Comparison of ENCODE assay signal across 27 cellular contexts in genomic region chr1:42848823-42849537, GRCh38. TPM values are rescaled to one million over a fixed set of nuclear protein-coding genes. Genes with fewer than 3 reads are reported as not detected.
DNase-seq lines count a peak whose midpoint lies in the region; ATAC-seq, FAIRE-seq and TF ChIP-seq lines count a peak whose summit lies in the region.
"Had no signal": no experiment of that assay in that cellular context is flagged by ENCODE, and none has a peak within 500 bp of the region (broad histone marks: within the 10 kb centered on the region; RNA-seq: fewer than 3 reads in every experiment).

No MANE protein-coding gene starts in this region.

- ATAC-seq in activated T-cell treated with anti-CD3 and anti-CD28 coated beads, Interleukin-2, amount 50 U/mL, for 4 hours, result no peak
- ATAC-seq in GM12878 (no peak), GM21390 (IDR thresholded peaks at IDR 0.05; ENCODE audit: unreplicated experiment) (no peak), GM19463 (IDR thresholded peaks at IDR 0.05; ENCODE audit: unreplicated experiment) (no peak)
- ATAC-seq: HCT116 had no signal

- H3K79me2 ChIP-seq in GM12878 (ENCODE audit: control insufficient read depth, insufficient read depth, low read length), result peaks cover 30% of the 10 kb centered on the region

- H3K4me3 Mint-ChIP-seq in activated T-cell treated with anti-CD3 and anti-CD28 coated beads, Interleukin-2, amount 50 U/mL, for 4 hours, result peak overlapping the region; percentile 25
- H3K4me3 Mint-ChIP-seq: activated CD4-positive, alpha-beta T cell treated with anti-CD3 and anti-CD28 coated beads, Interleukin-2, amount 10 ng/mL, durations not matched to agents 24 days and 14 days had no signal

- BruUV-seq in GM12878 (replicated peaks; lab: Mats Ljungman, UMichigan), result no TSS peak

- in situ Hi-C loops in GM12878 (cut with MboI), result no loop called here

- 0 out of 2 replicates have a peak overlapping the region, but pooled peaks have one; percentile 97 for H3K4me3 ChIP-seq in GM12878
- H3K4me3 ChIP-seq: cardiac muscle cell, SK-N-MC, suprapubic skin had no signal

- DNase-seq in activated T-cell treated with anti-CD3 and anti-CD28 coated beads, Interleukin-2, amount 50 U/mL, for 4 hours, result no peak
- no peak for DNase-seq in activated T-cell treated with anti-CD3 and anti-CD28 coated beads for 4 hours
- DNase-seq in EL, result peak; percentile 16
- no peak for DNase-seq in GM12878 (ENCODE audit: low read depth, low spot score)
- peak; percentile 30 for DNase-seq in putamen (ENCODE audit: low spot score)
- DNase-seq in NCI-H1417 treated with DMSO at 0.1 percent for 48 hours (lab: John Stamatoyannopoulos, UW), result no peak
- DNase-seq: activated CD4-positive, alpha-beta T cell treated with anti-CD3 and anti-CD28 coated beads, Interleukin-2, amount 10 ng/mL, durations not matched to agents 24 days and 14 days; activated naive CD4-positive, alpha-beta T cell treated with Interleukin-2 at 50 U/mL for 16 hours; BE2C; COR-L47; islet precursor cell; Kasumi-1; NCI-H1092 treated with DMSO at 0.1 percent for 48 hours; NCI-H2029 treated with DMSO at 0.1 percent for 48 hours; NCI-H345; NCI-H748 treated with DMSO at 0.1 percent for 48 hours; stimulated activated CD4-positive, alpha-beta T cell treated with anti-CD3 and anti-CD28 coated beads, Interleukin-1b, Interleukin-23, amount 100 ng/mL, for 48 hours; T-helper 9 cell; WERI-Rb-1 had no signal

- H4K20me1 ChIP-seq in GM12878 (ENCODE audit: control insufficient read depth, insufficient read depth), result no peaks in the 10 kb centered on the region

- H3K4me1 Mint-ChIP-seq in activated T-cell treated with anti-CD3 and anti-CD28 coated beads, Interleukin-2, amount 50 U/mL, for 4 hours (ENCODE audit: low read depth), result peaks cover 39% of the 10 kb centered on the region

- H3K27me3 Mint-ChIP-seq in activated T-cell treated with anti-CD3 and anti-CD28 coated beads, Interleukin-2, amount 50 U/mL, for 4 hours (ENCODE audit: low read depth), result no peaks in the 10 kb centered on the region
- H3K27me3 Mint-ChIP-seq: activated CD4-positive, alpha-beta T cell treated with anti-CD3 and anti-CD28 coated beads, Interleukin-2, amount 10 ng/mL, durations not matched to agents 24 days and 14 days; progenitor cell of endocrine pancreas had no signal

- intact Hi-C loops in GM12878 (cut with micrococcal nuclease; ENCODE audit: unreplicated experiment), result loop anchor here (5.0 kb wide), 1 partner anchor 82 kb away; the partner anchor contains the start of genes C1orf50 and P3H1

- H3K36me3 Mint-ChIP-seq in activated T-cell treated with anti-CD3 and anti-CD28 coated beads, Interleukin-2, amount 50 U/mL, for 4 hours (ENCODE audit: insufficient read depth), result peaks cover 25% of the 10 kb centered on the region

- SMC1A ChIA-PET in GM12878 (lab: Charles Lee; ENCODE audit: uncharacterized antibody, unreplicated experiment), result interaction anchor here (0.9 to 3.7 kb wide), 7 partner anchors 9 to 225 kb away, joined by 3 to 25 read pairs (median 3); no protein-coding TSS in a partner anchor

- TF ChIP-seq POLR2A in GM12878 (IDR thresholded peaks at IDR 0.05; ENCODE audit: low read depth, low read length), result no peak

- no peak for FAIRE-seq in GM12878 (lab: Jason Lieb, UNC)
- FAIRE-seq: GM12892 had no signal

- H3K36me3 ChIP-seq in GM12878 (ENCODE audit: control insufficient read depth in 2 of 2, insufficient read depth in 2 of 2, low read length in 1 of 2), result peaks cover 8 to 10% of the 10 kb centered on the region in 2 experiments; a peak in 3 of 4 replicates
- H3K36me3 ChIP-seq: BE2C had no signal

- 98% methylated on average over 2 of the region's 2 CpGs for WGBS in GM12878 (ENCODE audit: insufficient coverage, insufficient replicate concordance, low lambda C conversion rate, missing lambda C conversion rate)

- POLR2A ChIA-PET in GM12878 (lab: Charles Lee), result interaction anchor here (1.2 to 4.8 kb wide), 3 partner anchors 33 to 166 kb away, joined by 5 to 53 read pairs (median 5); partner anchors contain the start of genes C1orf50, P3H1 and YBX1

- no peaks in the 10 kb centered on the region; the same call in 1 of the 3 replicates for H3K9me3 ChIP-seq in GM12878 (replicated peaks; ENCODE audit: control insufficient read depth, insufficient read depth, low read length)
- H3K9me3 ChIP-seq: BE2C, suprapubic skin had no signal

- no peak for TF ChIP-seq RAD21 in GM12878 (IDR thresholded peaks at IDR 0.05; ENCODE audit: insufficient read depth, low read depth, low read length)

- H3K9me3 Mint-ChIP-seq in activated T-cell treated with anti-CD3 and anti-CD28 coated beads, Interleukin-2, amount 50 U/mL, for 4 hours, result no peaks in the 10 kb centered on the region
- H3K9me3 Mint-ChIP-seq: activated CD4-positive, alpha-beta T cell treated with anti-CD3 and anti-CD28 coated beads, Interleukin-2, amount 10 ng/mL, durations not matched to agents 24 days and 14 days had no signal

- TF ChIP-seq CTCF in GM12878 (IDR thresholded peaks at IDR 0.05 in 2 of 3, conservative IDR thresholded peaks at IDR 0.05 in 1 of 3; ENCODE audit: control insufficient read depth in 2 of 3, extremely low read depth in 1 of 3, insufficient read depth in 1 of 3, low read depth in 3 of 3, low read length in 3 of 3), result no peak

- no peaks in the 10 kb centered on the region for H3K27me3 ChIP-seq in GM12878 (replicated peaks in 1 of 2; ENCODE audit: control insufficient read depth in 2 of 2, insufficient read depth in 2 of 2, low read length in 1 of 2)
- H3K27me3 ChIP-seq: BE2C, cardiac muscle cell, suprapubic skin had no signal

- no peak overlapping the region for H3K4me2 ChIP-seq in GM12878 (ENCODE audit: control insufficient read depth, insufficient read depth)

- CTCF ChIA-PET in GM12878 (lab: Yijun Ruan, JAX), result interaction anchor here (0.6 to 1.5 kb wide), 4 partner anchors 13 to 1936 kb away, joined by 3 to 5 read pairs (median 4); no protein-coding TSS in a partner anchor

- TF ChIP-seq EP300 in GM12878 (IDR thresholded peaks at IDR 0.05; ENCODE audit: borderline replicate concordance in 1 of 2, control insufficient read depth in 1 of 2, low read depth in 2 of 2, low read length in 2 of 2), result no peak

- H3K27ac ChIP-seq in GM12878 (ENCODE audit: control insufficient read depth, insufficient read depth), result no peak overlapping the region
- H3K27ac ChIP-seq: cardiac muscle cell, SK-N-MC, suprapubic skin, WERI-Rb-1 had no signal

- no peak overlapping the region for H3K9ac ChIP-seq in GM12878 (ENCODE audit: control insufficient read depth, insufficient read depth, low read length)

- peaks cover 6% of the 10 kb centered on the region; the same call in 1 of the 2 replicates for H3K4me1 ChIP-seq in GM12878 (ENCODE audit: control insufficient read depth, insufficient read depth, low read length)
- H3K4me1 ChIP-seq: BE2C had no signal

- RAD21 ChIA-PET in GM12878 (lab: Charles Lee; ENCODE audit: unreplicated experiment), result interaction anchor here (0.6 to 3.5 kb wide), 5 partner anchors 31 to 1096 kb away, joined by 3 to 18 read pairs (median 6); partner anchors contain the start of genes C1orf50, ERMAP, P3H1 and SVBP

- no peak overlapping the region for H2AFZ ChIP-seq in GM12878 (ENCODE audit: control insufficient read depth, low read depth, low read length)

RNA-seq across cellular contexts. Expression of gene ZNF691, which starts 2.6 kb away (rescaled TPM):
- total RNA-seq in activated T-cell treated with anti-CD3 and anti-CD28 coated beads, Interleukin-2, amount 50 U/mL, for 4 hours, result 1 to 10 TPM; 5.5 to 6.5 (median 5.9) TPM
- total RNA-seq in GM12878 (2013; cell fraction: nucleolus; rRNA removed), result 16.1 and 19.7 TPM in 2 replicates
- total RNA-seq in GM12878 (2014; rRNA removed) (12.3 and 13.9 TPM in 2 replicates), GM12878 (2014; rRNA removed; fragmentation: Illumina TruSeq; extraction: Trizol) (8.7 and 8.9 TPM in 2 replicates), GM12878 (2021) (11.9 and 12.2 TPM in 2 replicates)
- 3.4 TPM for polyA plus RNA-seq in GM12878 (2011; ENCODE audit: low read depth)
- polyA plus RNA-seq in GM12878 (2011; rRNA removed) (6.9 and 8.7 TPM in 2 replicates), GM12878 (2014; fragmentation: Illumina TruSeq; extraction: Trizol) (9.9 and 14.3 TPM in 2 replicates), GM12878 (2014; fragmentation: Nextera tagmentation; extraction: Ambion mirVana) (10 to 100 TPM; 14.9 to 16.2 TPM), GM12878 (2014; rRNA removed) (8.5 and 9.3 TPM in 2 replicates), GM12878 (2016; fragmentation: Nextera tagmentation; extraction: Ambion mirVana) (10 to 100 TPM; 11.5 to 13.2 TPM)
- 9.5 and 10.4 TPM in 2 replicates for polyA plus RNA-seq in GM12878 (2011; cell fraction: cytosol; rRNA removed)
- 16.1 and 18.9 TPM in 2 replicates for polyA plus RNA-seq in GM12878 (2011; cell fraction: nucleus; rRNA removed)
- polyA plus RNA-seq in GM12878 (2012), result 3.7 and 7.6 TPM in 2 replicates
- 5.3 and 8.0 TPM in 2 replicates for polyA minus RNA-seq in GM12878 (2011; rRNA and poly(A)+ RNA removed)
- polyA minus RNA-seq in GM12878 (2011; cell fraction: cytosol; rRNA and poly(A)+ RNA removed), result 1.6 and 2.4 TPM in 2 replicates
- polyA minus RNA-seq in GM12878 (2011; cell fraction: nucleus; rRNA and poly(A)+ RNA removed), result 6.3 and 10.7 TPM in 2 replicates

RNA-seq across cellular contexts. Expression of gene SVBP, which starts 31.8 kb away (rescaled TPM):
- 10 to 100 TPM in 2 of 3 donors, 1 to 10 TPM in 1; 9.2 to 10.7 (median 10.2) TPM for total RNA-seq in activated T-cell treated with anti-CD3 and anti-CD28 coated beads, Interleukin-2, amount 50 U/mL, for 4 hours
- 1.9 and 4.2 TPM in 2 replicates for total RNA-seq in GM12878 (2013; cell fraction: nucleolus; rRNA removed)
- total RNA-seq in GM12878 (2014; rRNA removed), result 12.6 and 21.3 TPM in 2 replicates
- 18.7 and 19.8 TPM in 2 replicates for total RNA-seq in GM12878 (2014; rRNA removed; fragmentation: Illumina TruSeq; extraction: Trizol)
- 16.2 and 16.4 TPM in 2 replicates for total RNA-seq in GM12878 (2021)
- 20.0 TPM for polyA plus RNA-seq in GM12878 (2011; ENCODE audit: low read depth)
- 19.6 and 29.3 TPM in 2 replicates for polyA plus RNA-seq in GM12878 (2011; rRNA removed)
- polyA plus RNA-seq in GM12878 (2011; cell fraction: cytosol; rRNA removed), result 8.3 and 11.9 TPM in 2 replicates
- polyA plus RNA-seq in GM12878 (2011; cell fraction: nucleus; rRNA removed), result 4.4 and 4.7 TPM in 2 replicates
- 19.8 and 23.2 TPM in 2 replicates for polyA plus RNA-seq in GM12878 (2012)
- 19.9 and 22.2 TPM in 2 replicates for polyA plus RNA-seq in GM12878 (2014; fragmentation: Illumina TruSeq; extraction: Trizol)
- 10 to 100 TPM; 19.8 to 29.5 TPM for polyA plus RNA-seq in GM12878 (2014; fragmentation: Nextera tagmentation; extraction: Ambion mirVana)
- 14.7 and 18.7 TPM in 2 replicates for polyA plus RNA-seq in GM12878 (2014; rRNA removed)
- 10 to 100 TPM; 26.8 to 27.8 TPM for polyA plus RNA-seq in GM12878 (2016; fragmentation: Nextera tagmentation; extraction: Ambion mirVana)
- polyA minus RNA-seq in GM12878 (2011; rRNA and poly(A)+ RNA removed), result 3.6 and 4.6 TPM in 2 replicates
- 1.5 and 3.2 TPM in 2 replicates for polyA minus RNA-seq in GM12878 (2011; cell fraction: cytosol; rRNA and poly(A)+ RNA removed)
- polyA minus RNA-seq in GM12878 (2011; cell fraction: nucleus; rRNA and poly(A)+ RNA removed), result 1.2 and 2.1 TPM in 2 replicates

RNA-seq across cellular contexts. Expression of gene ERMAP, which starts 32.1 kb away (rescaled TPM):
- total RNA-seq in activated T-cell treated with anti-CD3 and anti-CD28 coated beads, Interleukin-2, amount 50 U/mL, for 4 hours, result 1 to 10 TPM; 1.8 to 2.4 (median 2.1) TPM
- 4.3 and 5.4 TPM in 2 replicates for total RNA-seq in GM12878 (2013; cell fraction: nucleolus; rRNA removed)
- total RNA-seq in GM12878 (2014; rRNA removed) (4.9 and 5.3 TPM in 2 replicates), GM12878 (2014; rRNA removed; fragmentation: Illumina TruSeq; extraction: Trizol) (5.3 TPM in 2 replicates), GM12878 (2021) (5.7 and 5.8 TPM in 2 replicates)
- 3.4 TPM for polyA plus RNA-seq in GM12878 (2011; ENCODE audit: low read depth)
- polyA plus RNA-seq in GM12878 (2011; rRNA removed) (2.5 and 2.9 TPM in 2 replicates), GM12878 (2014; fragmentation: Illumina TruSeq; extraction: Trizol) (6.8 TPM in 2 replicates), GM12878 (2014; fragmentation: Nextera tagmentation; extraction: Ambion mirVana) (1 to 10 TPM; 1.4 to 2.2 TPM), GM12878 (2014; rRNA removed) (4.6 and 6.0 TPM in 2 replicates), GM12878 (2016; fragmentation: Nextera tagmentation; extraction: Ambion mirVana) (1 to 10 TPM; 2.7 to 3.4 TPM)
- polyA plus RNA-seq in GM12878 (2011; cell fraction: cytosol; rRNA removed), result 2.1 and 2.8 TPM in 2 replicates
- polyA plus RNA-seq in GM12878 (2011; cell fraction: nucleus; rRNA removed), result 3.1 and 3.6 TPM in 2 replicates
- polyA plus RNA-seq in GM12878 (2012), result 3.6 and 3.8 TPM in 2 replicates
- 2.3 and 2.5 TPM in 2 replicates for polyA minus RNA-seq in GM12878 (2011; rRNA and poly(A)+ RNA removed)
- 1.5 and 2.4 TPM in 2 replicates for polyA minus RNA-seq in GM12878 (2011; cell fraction: cytosol; rRNA and poly(A)+ RNA removed)
- polyA minus RNA-seq in GM12878 (2011; cell fraction: nucleus; rRNA and poly(A)+ RNA removed), result 1.3 and 3.3 TPM in 2 replicates

Comparison
In these comparisons a context has a peak if more than half of its experiments do, and no peak if none do; other contexts are left out.
1. DNase-seq: peak in EL (single experiment) and putamen (single experiment); none in activated T-cell treated with anti-CD3 and anti-CD28 coated beads, Interleukin-2, amount 50 U/mL, for 4 hours (single experiment), activated T-cell treated with anti-CD3 and anti-CD28 coated beads for 4 hours (single experiment), GM12878 (single experiment) and NCI-H1417 treated with DMSO at 0.1 percent for 48 hours (single experiment).